8 cellular contexts compared by ENCODE assay signal in genomic region chr3:53495518-53496501, GRCh38. TPM values are rescaled to one million over a fixed set of nuclear protein-coding genes. Genes with fewer than 3 reads are reported as not detected.
A peak's percentile ranks its signal among the peaks of the same experiment; 100 is the strongest.
DNase-seq lines count a peak whose midpoint lies in the region; ATAC-seq, FAIRE-seq and TF ChIP-seq lines count a peak whose summit lies in the region.

No MANE protein-coding gene starts in this region.

- dilution Hi-C loops in keratinocyte (cut with MboI; ENCODE audit: extremely low pct_ligation_motif_present, low sequenced_read_pairs) = no loop called here

- no peaks in the 10 kb centered on the region for H3K36me3 Mint-ChIP-seq in stimulated activated naive B cell treated with anti-CD40 and anti-IgM and Interleukin-4, amounts not matched to agents 10 μg/mL and 1 μg/mL and 100 μg/mL, for 72 hours

- H3K9ac ChIP-seq in keratinocyte (ENCODE audit: control insufficient read depth, extremely low read depth, insufficient read depth, low read length) = no peak overlapping the region

- H3K36me3 ChIP-seq in keratinocyte (ENCODE audit: control insufficient read depth in 2 of 2, extremely low read depth in 1 of 2, insufficient read depth in 2 of 2, low read length in 2 of 2) = no peaks in the 10 kb centered on the region
- no peaks in the 10 kb centered on the region for H3K36me3 ChIP-seq in HAP-1 (replicated peaks)

- H3K9me3 ChIP-seq in keratinocyte (ENCODE audit: control insufficient read depth, low read depth, low read length) (no peaks in the 10 kb centered on the region), HAP-1 (no peaks in the 10 kb centered on the region)

- H3K4me3 ChIP-seq in astrocyte of the cerebellum (ENCODE audit: low read depth, low read length) (peak overlapping the region; percentile 30), keratinocyte (ENCODE audit: control insufficient read depth in 2 of 3, extremely low read depth in 1 of 3, insufficient read depth in 2 of 3, low read depth in 1 of 3, low read length in 3 of 3) (peak overlapping the region; percentile 29 to 57 (median 32)), HAP-1 (no peak overlapping the region)

- H3K4me1 ChIP-seq in keratinocyte (ENCODE audit: control insufficient read depth, extremely low read depth, insufficient read depth, low read length) (peaks cover 7% of the 10 kb centered on the region), HAP-1 (no peaks in the 10 kb centered on the region)

- peak overlapping the region; percentile 6 for H3K27ac Mint-ChIP-seq in stimulated activated naive B cell treated with anti-CD40 and anti-IgM and Interleukin-4, amounts not matched to agents 10 μg/mL and 1 μg/mL and 100 μg/mL, for 72 hours

- H3K27me3 Mint-ChIP-seq in stimulated activated naive B cell treated with anti-CD40 and anti-IgM and Interleukin-4, amounts not matched to agents 10 μg/mL and 1 μg/mL and 100 μg/mL, for 72 hours = peaks cover 54 to 65% of the 10 kb centered on the region in 2 donors

- no peak overlapping the region for H3K27ac ChIP-seq in keratinocyte (ENCODE audit: control insufficient read depth, insufficient read depth, low read length)

- no peaks in the 10 kb centered on the region for H3K9me1 ChIP-seq in keratinocyte (ENCODE audit: control insufficient read depth, extremely low read depth, insufficient read depth, low read length)

- peak; percentile 2 for DNase-seq in activated T-cell treated with anti-CD3 and anti-CD28 coated beads for 48 hours (ENCODE audit: low read depth)
- DNase-seq in activated T-cell treated with anti-CD3 and anti-CD28 coated beads, Interleukin-2, amount 50 U/mL, for 1 hour = no peak
- no peak for DNase-seq in astrocyte of the cerebellum (ENCODE audit: low read depth)
- DNase-seq in keratinocyte (ENCODE audit: low read depth, low spot score) = no peak
- DNase-seq in stimulated activated naive B cell treated with anti-CD40 and anti-IgM and Interleukin-4, amounts not matched to agents 10 μg/mL and 1 μg/mL and 100 μg/mL, for 72 hours = no peak
- DNase-seq in SW 1271 (lab: John Stamatoyannopoulos, UW) = no peak
- no peak for DNase-seq in HAP-1 (ENCODE audit: low spot score in 2 of 2)

- H3K4me3 Mint-ChIP-seq in stimulated activated naive B cell treated with anti-CD40 and anti-IgM and Interleukin-4, amounts not matched to agents 10 μg/mL and 1 μg/mL and 100 μg/mL, for 72 hours = peak overlapping the region; percentile 54 to 62

- in situ Hi-C loops in astrocyte of the cerebellum (cut with HindIII; ENCODE audit: low sequenced_read_pairs) (no loop called here), HAP-1 (cut with MboI; ENCODE audit: low sequenced_read_pairs) (no loop called here)

- no peaks in the 10 kb centered on the region for H4K20me1 ChIP-seq in keratinocyte (ENCODE audit: control insufficient read depth, extremely low read depth, insufficient read depth, low read length)

- ATAC-seq in stimulated activated naive B cell treated with anti-CD40 and anti-IgM and Interleukin-4, amounts not matched to agents 10 μg/mL and 1 μg/mL and 100 μg/mL, for 72 hours (replicated peaks) = peak; percentile 41 to 46
- no peak for ATAC-seq in GM21723 (IDR thresholded peaks at IDR 0.05; ENCODE audit: unreplicated experiment)

- TF ChIP-seq CTCF in astrocyte of the cerebellum (IDR thresholded peaks at IDR 0.05; ENCODE audit: low read depth, low read length, missing control alignments) = no peak
- peak in 1 of 3 experiments; percentile 7 for TF ChIP-seq CTCF in keratinocyte (optimal IDR thresholded peaks at IDR 0.05 in 1 of 3, IDR thresholded peaks at IDR 0.05 in 1 of 3, conservative IDR thresholded peaks at IDR 0.05 in 1 of 3; ENCODE audit: extremely low read depth in 1 of 3, insufficient read depth in 2 of 3, low read length in 3 of 3)

- no peaks in the 10 kb centered on the region for H3K79me2 ChIP-seq in keratinocyte (ENCODE audit: control insufficient read depth, insufficient read depth, low read length)

- no peaks in the 10 kb centered on the region for H3K9me3 Mint-ChIP-seq in stimulated activated naive B cell treated with anti-CD40 and anti-IgM and Interleukin-4, amounts not matched to agents 10 μg/mL and 1 μg/mL and 100 μg/mL, for 72 hours

- H3K4me1 Mint-ChIP-seq in stimulated activated naive B cell treated with anti-CD40 and anti-IgM and Interleukin-4, amounts not matched to agents 10 μg/mL and 1 μg/mL and 100 μg/mL, for 72 hours = peaks cover 10 to 24% of the 10 kb centered on the region in 2 donors

- peak overlapping the region; percentile 68 for H2AFZ ChIP-seq in keratinocyte (ENCODE audit: control insufficient read depth, low read length)

- H3K27me3 ChIP-seq in keratinocyte (ENCODE audit: control insufficient read depth, extremely low read depth, insufficient read depth, low read length) (peaks cover 28% of the 10 kb centered on the region), HAP-1 (ENCODE audit: low read depth) (no peaks in the 10 kb centered on the region; the same call in 1 of the 2 replicates)

- FAIRE-seq in keratinocyte (lab: Jason Lieb, UNC) = no peak

- peak overlapping the region; percentile 80 for H3K4me2 ChIP-seq in keratinocyte (ENCODE audit: control insufficient read depth, extremely low read depth, insufficient read depth, low read depth, low read length)

RNA-seq across cellular contexts. Expression of gene CACNA1D, which starts 1.4 kb away (rescaled TPM):
- polyA plus RNA-seq in keratinocyte = 0.06 to 0.20 TPM in 2 of 3 replicates, not detected in the other
- polyA plus RNA-seq in keratinocyte (2011; ENCODE audit: low read depth) = 0.11 TPM
- polyA plus RNA-seq in keratinocyte (2011; cell fraction: cytosol; rRNA removed) = 0.04 and 0.15 TPM in 2 replicates
- polyA plus RNA-seq in keratinocyte (2011; cell fraction: nucleus; rRNA removed) = 0.20 and 0.23 TPM in 2 replicates
- 0.14 TPM in 1 of 2 replicates, not detected in the other for polyA plus RNA-seq in keratinocyte (2012; ENCODE audit: low replicate concordance)
- 0.51 to 0.92 TPM in 2 of 3 replicates, not detected in the other for polyA minus RNA-seq in keratinocyte
- not detected for polyA minus RNA-seq in keratinocyte (2011; cell fraction: cytosol; rRNA and poly(A)+ RNA removed)
- 0.42 and 1.5 TPM in 2 replicates for polyA minus RNA-seq in keratinocyte (2011; cell fraction: nucleus; rRNA and poly(A)+ RNA removed)
